Comparison of ENCODE assay signal across 37 cellular contexts in genomic region chr11:59878482-59878881, GRCh38. TPM values are rescaled to one million over a fixed set of nuclear protein-coding genes. Genes with fewer than 3 reads are reported as not detected.
"Had no signal": no experiment of that assay in that cellular context is flagged by ENCODE, and none has a peak within 500 bp of the region (broad histone marks: within the 10 kb centered on the region; RNA-seq: fewer than 3 reads in every experiment).

Gene OOSP3 (plus strand): TSS chr11:59878782. CDS start chr11:59878809, 27 bp downstream.

- DNase-seq: activated CD4-positive, alpha-beta T cell treated with anti-CD3 and anti-CD28 coated beads for 36 hours; activated CD4-positive, alpha-beta T cell treated with anti-CD3 and anti-CD28 coated beads, Interleukin-2, amount 10 ng/mL, durations not matched to agents 7 days and 5 days; activated CD4-positive, alpha-beta T cell treated with anti-CD3 and anti-CD28 coated beads, Interleukin-2, amount 50 U/mL, for 48 hours; activated CD8-positive, alpha-beta T cell treated with anti-CD3 and anti-CD28 coated beads, Interleukin-2, amount 10 ng/mL, durations not matched to agents 7 days and 5 days; activated gamma-delta T cell; activated naive CD4-positive, alpha-beta T cell treated with anti-CD3 and anti-CD28 coated beads for 36 hours; activated T-cell treated with anti-CD3 and anti-CD28 coated beads, Interleukin-2, amount 50 U/mL, for 24 hours; adrenal gland; body of pancreas; caudate nucleus; cerebellar nuclear complex; NCI-H1092 treated with DMSO at 0.1 percent for 48 hours; NCI-H1417; NCI-H146; NCI-H187; NCI-H2029 treated with DMSO at 0.1 percent for 48 hours; NCI-H2107; NCI-H2171; NCI-H510A; NCI-H526; NCI-H748 treated with DMSO at 0.1 percent for 48 hours; NK-92 treated with Interleukin-12 subunit alpha and Interleukin-12 subunit beta, amount 100 ng/mL, for 24 hours; RPMI8226; SHP77 treated with DMSO at 0.1 percent for 48 hours; SK-N-SH had no signal

- H3K4me3 Mint-ChIP-seq: activated CD4-positive, alpha-beta T cell treated with anti-CD3 and anti-CD28 coated beads for 36 hours; activated CD4-positive, alpha-beta T cell treated with anti-CD3 and anti-CD28 coated beads, Interleukin-2, amount 10 ng/mL, durations not matched to agents 7 days and 5 days; activated CD8-positive, alpha-beta T cell treated with anti-CD3 and anti-CD28 coated beads, Interleukin-2, amount 10 ng/mL, durations not matched to agents 7 days and 5 days; activated naive CD4-positive, alpha-beta T cell treated with anti-CD3 and anti-CD28 coated beads for 36 hours; activated T-cell treated with anti-CD3 and anti-CD28 coated beads, Interleukin-2, amount 50 U/mL, for 24 hours; T-helper 1 cell treated with Interleukin-12 subunit alpha and Interleukin-12 subunit beta and Interleukin-4 antibody, amounts not matched to agents 30 μg/mL and 1 μg/mL, for 36 hours; T-helper 2 cell treated with Interferon-gamma antibody and Interleukin-4, amounts not matched to agents 5 μg/mL and 100 μg/mL, for 36 hours had no signal

- H3K36me3 Mint-ChIP-seq: activated naive CD4-positive, alpha-beta T cell treated with anti-CD3 and anti-CD28 coated beads, Interleukin-2, amount 50 U/mL, for 72 hours had no signal

- H3K27me3 ChIP-seq: adrenal gland, body of pancreas, SJSA1 had no signal

- H3K4me3 ChIP-seq: adrenal gland, body of pancreas, SJSA1 had no signal

- H3K4me1 ChIP-seq: adrenal gland, SJSA1 had no signal

- H3K4me2 ChIP-seq: KMS-11, SK-N-SH had no signal

- H3K9me3 Mint-ChIP-seq: activated CD4-positive, alpha-beta T cell treated with anti-CD3 and anti-CD28 coated beads, Interleukin-2, amount 10 ng/mL, durations not matched to agents 7 days and 5 days; activated naive CD4-positive, alpha-beta T cell treated with anti-CD3 and anti-CD28 coated beads for 36 hours; activated naive CD4-positive, alpha-beta T cell treated with anti-CD3 and anti-CD28 coated beads, Interleukin-2, amount 50 U/mL, for 72 hours; activated T-cell treated with anti-CD3 and anti-CD28 coated beads, Interleukin-2, amount 50 U/mL, for 24 hours; activated T-helper 2 cell treated with anti-CD3 and anti-CD28 coated beads, Interferon-gamma antibody, Interleukin-2, Interleukin-4, amounts not matched to agents 10 μg/mL and 5 μg/mL and 100 μg/mL, durations not matched to agents 14 hours and 24 hours and 36 hours; T-helper 1 cell treated with Interleukin-12 subunit alpha and Interleukin-12 subunit beta and Interleukin-4 antibody, amounts not matched to agents 30 μg/mL and 1 μg/mL, for 36 hours; T-helper 2 cell treated with Interferon-gamma antibody and Interleukin-4, amounts not matched to agents 5 μg/mL and 100 μg/mL, for 36 hours had no signal

- ATAC-seq: activated CD4-positive, alpha-beta T cell treated with anti-CD3 and anti-CD28 coated beads for 36 hours; activated CD4-positive, CD25-positive, alpha-beta regulatory T cell treated with anti-CD3 and anti-CD28 coated beads, Interleukin-2, amount 50 U/mL, for 24 hours; activated CD8-positive, alpha-beta T cell treated with anti-CD3 and anti-CD28 coated beads, Interleukin-2, amount 10 ng/mL, durations not matched to agents 7 days and 5 days; activated naive CD4-positive, alpha-beta T cell treated with anti-CD3 and anti-CD28 coated beads, Interleukin-2, amount 50 U/mL, for 72 hours; body of pancreas; Panc1 had no signal

- H3K36me3 ChIP-seq: adrenal gland, SJSA1 had no signal

- H3K27ac ChIP-seq: adrenal gland, body of pancreas, KMS-11, SJSA1 had no signal

- H3K4me1 Mint-ChIP-seq: activated CD4-positive, alpha-beta T cell treated with anti-CD3 and anti-CD28 coated beads for 36 hours; activated CD4-positive, alpha-beta T cell treated with anti-CD3 and anti-CD28 coated beads, Interleukin-2, amount 10 ng/mL, durations not matched to agents 7 days and 5 days had no signal

- H3K9me2 ChIP-seq: SK-N-SH had no signal

- H3K9ac ChIP-seq: KMS-11, SK-N-SH had no signal

- H3K27ac Mint-ChIP-seq: activated CD4-positive, alpha-beta T cell treated with anti-CD3 and anti-CD28 coated beads for 36 hours; activated CD4-positive, alpha-beta T cell treated with anti-CD3 and anti-CD28 coated beads, Interleukin-2, amount 10 ng/mL, durations not matched to agents 7 days and 5 days; activated CD8-positive, alpha-beta T cell treated with anti-CD3 and anti-CD28 coated beads, Interleukin-2, amount 10 ng/mL, durations not matched to agents 7 days and 5 days; activated naive CD4-positive, alpha-beta T cell treated with anti-CD3 and anti-CD28 coated beads for 36 hours; activated naive CD4-positive, alpha-beta T cell treated with anti-CD3 and anti-CD28 coated beads, Interleukin-2, amount 50 U/mL, for 72 hours; activated T-cell treated with anti-CD3 and anti-CD28 coated beads, Interleukin-2, amount 50 U/mL, for 24 hours; activated T-helper 2 cell treated with anti-CD3 and anti-CD28 coated beads, Interferon-gamma antibody, Interleukin-2, Interleukin-4, amounts not matched to agents 10 μg/mL and 5 μg/mL and 100 μg/mL, durations not matched to agents 14 hours and 24 hours and 36 hours; T-helper 1 cell treated with Interleukin-12 subunit alpha and Interleukin-12 subunit beta and Interleukin-4 antibody, amounts not matched to agents 30 μg/mL and 1 μg/mL, for 36 hours; T-helper 2 cell treated with Interferon-gamma antibody and Interleukin-4, amounts not matched to agents 5 μg/mL and 100 μg/mL, for 36 hours had no signal

- H3K9me3 ChIP-seq: adrenal gland, body of pancreas, SJSA1, SK-N-SH had no signal

RNA-seq across cellular contexts. Expression of gene OOSP3, which starts in this region (rescaled TPM):
- total RNA-seq: activated CD4-positive, alpha-beta T cell treated with anti-CD3 and anti-CD28 coated beads for 36 hours; activated CD4-positive, alpha-beta T cell treated with anti-CD3 and anti-CD28 coated beads, Interleukin-2, amount 10 ng/mL, durations not matched to agents 7 days and 5 days; activated naive CD4-positive, alpha-beta T cell treated with anti-CD3 and anti-CD28 coated beads for 36 hours; activated naive CD4-positive, alpha-beta T cell treated with anti-CD3 and anti-CD28 coated beads, Interleukin-2, amount 50 U/mL, for 72 hours; activated T-helper 2 cell treated with anti-CD3 and anti-CD28 coated beads, Interferon-gamma antibody, Interleukin-2, Interleukin-4, amounts not matched to agents 10 μg/mL and 5 μg/mL and 100 μg/mL, durations not matched to agents 14 hours and 24 hours and 36 hours; adrenal gland; astrocyte; body of pancreas; bronchial epithelial cell; LHCN-M2; OCI-LY7; SJSA1 had no signal
